ENCODE assay signal across 24 cellular contexts in the genomic region with DNA sequence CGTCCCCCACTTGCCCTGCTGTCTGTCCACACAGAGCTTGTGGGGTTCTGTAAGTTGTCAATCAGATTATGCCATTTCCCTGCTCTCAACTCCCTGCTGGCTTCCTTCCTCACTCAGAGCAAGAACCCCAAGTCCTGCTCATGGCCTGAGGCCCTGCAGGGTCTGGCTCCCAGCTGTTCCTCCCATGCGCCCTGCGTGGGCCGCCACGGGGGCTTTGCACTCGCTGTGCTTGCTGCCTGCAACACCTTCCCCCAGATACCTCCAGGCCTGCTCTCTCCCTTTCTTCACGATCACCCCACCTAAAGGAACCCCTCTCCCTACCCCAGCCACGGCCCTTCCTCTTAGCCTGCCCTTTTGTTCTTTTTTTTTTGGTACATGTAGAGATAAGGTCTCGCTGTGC.
"Had no signal": no experiment of that assay in that cellular context is flagged by ENCODE, and none has a peak within 500 bp of the region (broad histone marks: within the 10 kb centered on the region; RNA-seq: fewer than 3 reads in every experiment).

No MANE protein-coding gene starts in this region.

- H3K4me3 Mint-ChIP-seq: naive thymus-derived CD8-positive, alpha-beta T cell; nephron; neural crest cell; stimulated activated memory B cell treated with anti-CD40 and anti-IgM and Interleukin-4, amounts not matched to agents 10 μg/mL and 1 μg/mL and 100 μg/mL, for 72 hours had no signal

- DNase-seq: hippocampal formation; kidney; left ventricle myocardium inferior; mesendoderm; naive thymus-derived CD8-positive, alpha-beta T cell; ovary; right lobe of liver; stimulated activated CD4-positive, alpha-beta T cell treated with anti-CD3 and anti-CD28 coated beads, Interleukin-1b, Interleukin-23, amount 100 ng/mL, for 48 hours; stimulated activated CD4-positive, alpha-beta T cell treated with anti-CD3 and anti-CD28 coated beads, Interleukin-2, amount 100 ng/mL, for 48 hours; stimulated activated CD4-positive, alpha-beta T cell treated with anti-CD3 and anti-CD28 coated beads, Interleukin-4, amount 100 ng/mL, for 4 hours; stimulated activated CD8-positive, alpha-beta memory T cell treated with anti-CD3 and anti-CD28 coated beads, Interleukin-4, amount 100 ng/mL, for 48 hours; stimulated activated naive CD4-positive, alpha-beta T cell treated with Interleukin-2 at 50 U/mL for 16 hours; tibial artery; trophoblast cell; upper lobe of right lung had no signal

- H3K27me3 ChIP-seq: ovary, right atrium auricular region, right lobe of liver, tibial artery had no signal

- ATAC-seq: naive thymus-derived CD8-positive, alpha-beta T cell; upper lobe of right lung had no signal

- H3K36me3 Mint-ChIP-seq: naive thymus-derived CD8-positive, alpha-beta T cell; stimulated activated memory B cell treated with anti-CD40 and anti-IgM and Interleukin-4, amounts not matched to agents 10 μg/mL and 1 μg/mL and 100 μg/mL, for 72 hours had no signal

- H3K27ac Mint-ChIP-seq: nephron; progenitor cell of endocrine pancreas; stimulated activated memory B cell treated with anti-CD40 and anti-IgM and Interleukin-4, amounts not matched to agents 10 μg/mL and 1 μg/mL and 100 μg/mL, for 72 hours had no signal

- H3K27ac ChIP-seq: left ventricle myocardium inferior, ovary, right atrium auricular region, right lobe of liver, suprapubic skin, thoracic aorta, tibial artery, upper lobe of right lung had no signal

- H3K4me1 Mint-ChIP-seq: neural crest cell; stimulated activated memory B cell treated with anti-CD40 and anti-IgM and Interleukin-4, amounts not matched to agents 10 μg/mL and 1 μg/mL and 100 μg/mL, for 72 hours had no signal

- H3K9me3 ChIP-seq: ovary, right atrium auricular region, right lobe of liver, suprapubic skin, thoracic aorta, tibial artery, upper lobe of right lung had no signal

- H3K4me1 ChIP-seq: left ventricle myocardium inferior, right atrium auricular region, right lobe of liver, suprapubic skin, tibial artery, upper lobe of right lung had no signal

- H3K9me3 Mint-ChIP-seq: nephron; stimulated activated memory B cell treated with anti-CD40 and anti-IgM and Interleukin-4, amounts not matched to agents 10 μg/mL and 1 μg/mL and 100 μg/mL, for 72 hours had no signal

- H3K36me3 ChIP-seq: left ventricle myocardium inferior, ovary, right atrium auricular region, right lobe of liver, suprapubic skin, thoracic aorta, tibial artery, upper lobe of right lung had no signal

- H3K4me3 ChIP-seq: left ventricle myocardium inferior, lung, ovary, right atrium auricular region, right lobe of liver, smooth muscle cell, suprapubic skin, thoracic aorta, tibial artery, upper lobe of right lung had no signal
